ENCODE assay signal across 27 cellular contexts in the genomic region with DNA sequence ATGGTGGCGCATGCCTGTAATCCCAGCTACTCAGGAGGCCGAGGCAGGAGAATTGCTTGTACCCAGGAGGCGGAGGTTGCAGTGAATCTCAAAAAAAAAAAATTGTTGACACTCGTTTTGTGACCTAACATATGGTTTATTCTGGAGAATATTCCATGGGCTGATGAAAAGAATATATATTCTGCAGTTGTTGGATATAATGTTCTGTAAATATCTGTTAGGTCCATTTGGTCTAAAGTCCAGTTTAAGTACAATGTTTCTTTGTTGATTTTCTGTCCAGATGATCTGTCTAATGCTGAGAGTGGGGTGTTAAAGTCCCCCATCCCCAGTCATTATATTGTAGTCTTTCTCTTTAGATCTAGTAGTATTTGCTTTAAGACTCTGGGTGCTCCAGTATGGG.
"Had no signal": no experiment of that assay in that cellular context is flagged by ENCODE, and none has a peak within 500 bp of the region (broad histone marks: within the 10 kb centered on the region; RNA-seq: fewer than 3 reads in every experiment).

No MANE protein-coding gene starts in this region.

- H3K4me3 ChIP-seq: stomach, suprapubic skin, testis, thoracic aorta, thyroid gland, tibial artery, tibial nerve, transverse colon, upper lobe of left lung, upper lobe of right lung, uterus, vagina had no signal

- FAIRE-seq: urothelium cell line had no signal

- H3K36me3 ChIP-seq: stomach, suprapubic skin, thoracic aorta, thyroid gland, tibial artery, tibial nerve, transverse colon, upper lobe of left lung, upper lobe of right lung, uterus, vagina had no signal

- H3K4me1 ChIP-seq: stomach, suprapubic skin, testis, thyroid gland, tibial artery, tibial nerve, transverse colon, upper lobe of left lung, upper lobe of right lung, uterus, vagina had no signal

- H3K9me3 ChIP-seq: suprapubic skin, testis, thyroid gland, vagina had no signal

- DNase-seq: stimulated activated CD4-positive, alpha-beta T cell treated with anti-CD3 and anti-CD28 coated beads, Interleukin-2, amount 100 ng/mL, for 48 hours; stimulated activated CD4-positive, alpha-beta T cell treated with anti-CD3 and anti-CD28 coated beads, Interleukin-4, amount 100 ng/mL, for 1 hour; stimulated activated CD4-positive, alpha-beta T cell treated with anti-CD3 and anti-CD28 coated beads, Interleukin-4, amount 100 ng/mL, for 24 hours; stimulated activated CD4-positive, alpha-beta T cell treated with anti-CD3 and anti-CD28 coated beads, Interleukin-4, amount 100 ng/mL, for 4 hours; stimulated activated CD8-positive, alpha-beta memory T cell treated with anti-CD3 and anti-CD28 coated beads, Interleukin-4, amount 100 ng/mL, for 48 hours; stimulated activated naive B cell treated with anti-CD40 and anti-IgM and Interleukin-4, amounts not matched to agents 10 μg/mL and 1 μg/mL and 100 μg/mL, for 72 hours; stimulated activated naive CD4-positive, alpha-beta T cell; stimulated activated naive CD4-positive, alpha-beta T cell treated with Interleukin-2 at 50 U/mL for 16 hours; stimulated activated naive CD8-positive, alpha-beta T cell treated with anti-CD3 and anti-CD28 coated beads, Interleukin-15, amount 100 ng/mL, for 72 hours; stimulated activated naive CD8-positive, alpha-beta T cell treated with anti-CD3 and anti-CD28 coated beads, Interleukin-15, Interleukin-2, amounts not matched to agents 100 U/mL and 50 U/mL, for 24 hours; stomach; substantia nigra; testis; thyroid gland; tibial artery; transverse colon; trophoblast cell; upper lobe of left lung; upper lobe of right lung; uterus had no signal

- H3K27me3 ChIP-seq: stomach, suprapubic skin, testis, thyroid gland, tibial artery, tibial nerve, transverse colon, upper lobe of left lung, upper lobe of right lung, uterus, vagina had no signal

- ATAC-seq: stimulated activated effector memory CD8-positive, alpha-beta T cell treated with anti-CD3 and anti-CD28 coated beads, Interleukin-12 subunit alpha, Interleukin-12 subunit beta, amount 100 ng/mL, for 72 hours; stimulated activated memory B cell treated with anti-CD40 and anti-IgM and Interleukin-4, amounts not matched to agents 10 μg/mL and 1 μg/mL and 100 μg/mL, for 72 hours; stimulated activated naive B cell treated with anti-CD40 and anti-IgM and Interleukin-4, amounts not matched to agents 10 μg/mL and 1 μg/mL and 100 μg/mL, for 72 hours; stimulated activated naive CD8-positive, alpha-beta T cell treated with anti-CD3 and anti-CD28 coated beads, Interleukin-15, amount 100 ng/mL, for 72 hours; stimulated activated naive CD8-positive, alpha-beta T cell treated with anti-CD3 and anti-CD28 coated beads, Interleukin-15, Interleukin-2, amounts not matched to agents 100 U/mL and 50 U/mL, for 24 hours; upper lobe of right lung had no signal

- H3K27ac ChIP-seq: stomach, suprapubic skin, testis, thoracic aorta, thyroid gland, tibial artery, tibial nerve, transverse colon, upper lobe of left lung, upper lobe of right lung, uterus, vagina had no signal
